13 cellular contexts compared by ENCODE assay signal in genomic region chr11:61359541-61359940, GRCh38. TPM values are rescaled to one million over a fixed set of nuclear protein-coding genes. Genes with fewer than 3 reads are reported as not detected.
DNase-seq lines count a peak whose midpoint lies in the region; ATAC-seq and TF ChIP-seq lines count a peak whose summit lies in the region.
"Had no signal": no experiment of that assay in that cellular context is flagged by ENCODE, and none has a peak within 500 bp of the region (broad histone marks: within the 10 kb centered on the region; RNA-seq: fewer than 3 reads in every experiment).

No MANE protein-coding gene starts in this region.

- no peaks in the 10 kb centered on the region for H3K9me2 ChIP-seq in Loucy (replicated peaks; ENCODE audit: low read depth, low read length)

- no peaks in the 10 kb centered on the region for H3K27me3 ChIP-seq in DND-41 (ENCODE audit: insufficient read depth, low read length, poor library complexity)
- no peaks in the 10 kb centered on the region for H3K27me3 ChIP-seq in Loucy (ENCODE audit: insufficient read depth, low read length, poor library complexity, severe bottlenecking)
- no peaks in the 10 kb centered on the region for H3K27me3 ChIP-seq in thyroid gland

- H3K4me3 ChIP-seq in DND-41 (ENCODE audit: low read depth in 1 of 2, low read length in 2 of 2) (no peak overlapping the region), Loucy (ENCODE audit: low read length, poor library complexity, severe bottlenecking) (peak overlapping the region; percentile 14), thyroid gland (replicated peaks in 1 of 3) (no peak overlapping the region)

- H3K27ac ChIP-seq in DND-41 (ENCODE audit: low read length) (no peak overlapping the region), thyroid gland (no peak overlapping the region)

- intact Hi-C loops in thyroid gland (cut with DNase I): no loop called here

- peak overlapping the region; percentile 46 for H3K27ac Mint-ChIP-seq in activated naive CD8-positive, alpha-beta T cell
- no peak overlapping the region for H3K27ac Mint-ChIP-seq in neural crest cell (ENCODE audit: unreplicated experiment)

- no peak for TF ChIP-seq POLR2A in thyroid gland (IDR thresholded peaks at IDR 0.05)

- no peaks in the 10 kb centered on the region for H3F3A ChIP-seq in Loucy (ENCODE audit: low read depth)

- peak overlapping the region; percentile 35 for H3K4me3 Mint-ChIP-seq in activated naive CD8-positive, alpha-beta T cell
- H3K4me3 Mint-ChIP-seq in neural crest cell: peak overlapping the region; percentile 100

- H3K9ac ChIP-seq in DND-41 (ENCODE audit: low read depth, low read length): no peak overlapping the region
- H3K9ac ChIP-seq in Loucy (ENCODE audit: low read depth, low read length, poor library complexity, severe bottlenecking): peak overlapping the region; percentile 95

- no peaks in the 10 kb centered on the region for H3K9me3 ChIP-seq in DND-41 (ENCODE audit: insufficient read depth, low read length, severe bottlenecking)
- no peaks in the 10 kb centered on the region for H3K9me3 ChIP-seq in Loucy (ENCODE audit: insufficient read depth, low read depth, low read length)
- H3K9me3 ChIP-seq in thyroid gland: no peaks in the 10 kb centered on the region

- H2AFZ ChIP-seq in DND-41 (ENCODE audit: low read depth, low read length): no peak overlapping the region
- H2AFZ ChIP-seq in Loucy (ENCODE audit: low read length): no peak overlapping the region

- H3K36me3 Mint-ChIP-seq in activated naive CD8-positive, alpha-beta T cell: no peaks in the 10 kb centered on the region
- peaks cover 5% of the 10 kb centered on the region for H3K36me3 Mint-ChIP-seq in neural crest cell (ENCODE audit: low read depth)

- H3K4me1 ChIP-seq in DND-41 (ENCODE audit: insufficient read depth, low read length) (peaks cover 32% of the 10 kb centered on the region), Loucy (ENCODE audit: insufficient read depth, low read length, poor library complexity, severe bottlenecking) (peaks cover 21% of the 10 kb centered on the region), thyroid gland (peaks cover 12 to 20% of the 10 kb centered on the region in 2 donors)

- no peak for DNase-seq in DND-41
- DNase-seq in neural crest cell (ENCODE audit: low read depth, low spot score): no peak
- no peak for DNase-seq in foreskin melanocyte
- DNase-seq in thyroid gland: no peak
- no peak for DNase-seq in NCI-H1694 (lab: John Stamatoyannopoulos, UW)
- DNase-seq: activated gamma-delta T cell; foreskin fibroblast; H7; kidney glomerular epithelial cell; stimulated activated CD4-positive, alpha-beta T cell treated with anti-CD3 and anti-CD28 coated beads, Interleukin-2, amount 100 ng/mL, for 24 hours; stimulated activated naive CD8-positive, alpha-beta T cell treated with anti-CD3 and anti-CD28 coated beads, Interleukin-15, amount 100 ng/mL, for 72 hours had no signal

- H3K79me2 ChIP-seq in DND-41 (ENCODE audit: insufficient read depth, low read length): peaks cover 45% of the 10 kb centered on the region
- peaks cover 41% of the 10 kb centered on the region for H3K79me2 ChIP-seq in Loucy (ENCODE audit: insufficient read depth, low read length)

- H3K27me3 Mint-ChIP-seq in activated naive CD8-positive, alpha-beta T cell: no peaks in the 10 kb centered on the region
- no peaks in the 10 kb centered on the region for H3K27me3 Mint-ChIP-seq in neural crest cell (ENCODE audit: low read depth)
- H3K27me3 Mint-ChIP-seq: stimulated activated naive CD8-positive, alpha-beta T cell treated with anti-CD3 and anti-CD28 coated beads, Interleukin-15, amount 100 ng/mL, for 72 hours had no signal

- no peak for TF ChIP-seq CTCF in DND-41 (IDR thresholded peaks at IDR 0.05; ENCODE audit: borderline replicate concordance, extremely low read depth, low read length, poor library complexity, severe bottlenecking)
- TF ChIP-seq CTCF in Loucy (conservative IDR thresholded peaks at IDR 0.05; ENCODE audit: low read length): no peak
- no peak for TF ChIP-seq CTCF in neural crest cell (conservative IDR thresholded peaks at IDR 0.05)
- no peak for TF ChIP-seq CTCF in thyroid gland (IDR thresholded peaks at IDR 0.05)

- ATAC-seq in DND-41 (ENCODE audit: insufficient read depth, low read depth): no peak
- ATAC-seq: stimulated activated naive CD8-positive, alpha-beta T cell treated with anti-CD3 and anti-CD28 coated beads, Interleukin-15, amount 100 ng/mL, for 72 hours had no signal

- H4K20me1 ChIP-seq in DND-41 (ENCODE audit: insufficient read depth, low read length): no peaks in the 10 kb centered on the region
- H4K20me1 ChIP-seq in Loucy (ENCODE audit: insufficient read depth, low read length, poor library complexity, severe bottlenecking): peaks cover 6% of the 10 kb centered on the region

- H3K36me3 ChIP-seq in DND-41 (ENCODE audit: insufficient read depth, low read length) (peaks cover 22% of the 10 kb centered on the region), Loucy (ENCODE audit: insufficient read depth, low read length) (peaks cover 8% of the 10 kb centered on the region; the same call in 1 of the 2 replicates), thyroid gland (peaks cover 0 to 5% of the 10 kb centered on the region in 2 donors)

- H3K4me1 Mint-ChIP-seq in activated naive CD8-positive, alpha-beta T cell (ENCODE audit: low read depth): peaks cover 35% of the 10 kb centered on the region
- peaks cover 36% of the 10 kb centered on the region for H3K4me1 Mint-ChIP-seq in neural crest cell

- 93 to 94% methylated on average over 7 of the region's 7 CpGs for WGBS in thyroid gland, 2 donors

- peak overlapping the region; percentile 91; the same call in 1 of the 2 replicates for H3K4me2 ChIP-seq in DND-41 (ENCODE audit: insufficient read depth, low read length)
- peak overlapping the region; percentile 100 for H3K4me2 ChIP-seq in Loucy (ENCODE audit: low read depth, low read length, poor library complexity, severe bottlenecking)

- H3K9me3 Mint-ChIP-seq in activated naive CD8-positive, alpha-beta T cell (ENCODE audit: low read depth): no peaks in the 10 kb centered on the region
- no peaks in the 10 kb centered on the region for H3K9me3 Mint-ChIP-seq in neural crest cell
- H3K9me3 Mint-ChIP-seq: stimulated activated naive CD8-positive, alpha-beta T cell treated with anti-CD3 and anti-CD28 coated beads, Interleukin-15, amount 100 ng/mL, for 72 hours had no signal

RNA-seq across cellular contexts. Expression of gene CYB561A3, which starts 2.1 kb away (rescaled TPM):
- total RNA-seq in neural crest cell: 28.1 and 28.9 TPM in 2 replicates
- total RNA-seq in thyroid gland: 10 to 100 TPM; 39.3 to 62.8 (median 49.7) TPM

RNA-seq across cellular contexts. Expression of gene TMEM138, which starts 2.6 kb away (rescaled TPM):
- total RNA-seq in neural crest cell (47.8 and 52.6 TPM in 2 replicates), thyroid gland (10 to 100 TPM; 25.3 to 37.1 (median 31.5) TPM)

RNA-seq across cellular contexts. Expression of gene TKFC, which starts 26.5 kb away (rescaled TPM):
- total RNA-seq in neural crest cell (46.9 and 53.9 TPM in 2 replicates), thyroid gland (10 to 100 TPM; 27.0 to 62.8 (median 43.6) TPM)

RNA-seq across cellular contexts. Expression of gene DDB1, which starts 26.6 kb away (rescaled TPM):
- total RNA-seq in neural crest cell (315 and 329 TPM in 2 replicates), thyroid gland (100 to 1,000 TPM; 132 to 211 (median 182) TPM)

RNA-seq across cellular contexts. Expression of gene TMEM216, which starts 32.8 kb away (rescaled TPM):
- 23.5 and 23.9 TPM in 2 replicates for total RNA-seq in neural crest cell
- total RNA-seq in thyroid gland: 10 to 100 TPM; 13.3 to 26.6 (median 21.0) TPM
